17 cellular contexts compared by ENCODE assay signal in genomic region chr4:138407329-138407728, GRCh38.
DNase-seq lines count a peak whose midpoint lies in the region; ATAC-seq, FAIRE-seq and TF ChIP-seq lines count a peak whose summit lies in the region.
"Had no signal": no experiment of that assay in that cellular context is flagged by ENCODE, and none has a peak within 500 bp of the region (broad histone marks: within the 10 kb centered on the region; RNA-seq: fewer than 3 reads in every experiment).

No MANE protein-coding gene starts in this region.

- H3K27me3 Mint-ChIP-seq in nephron progenitor cell (ENCODE audit: low read depth, poor library complexity), result no peaks in the 10 kb centered on the region
- H3K27me3 Mint-ChIP-seq: CD4-positive, alpha-beta memory T cell had no signal

- no peaks in the 10 kb centered on the region for H3K36me3 ChIP-seq in BLaER1 treated with 17β-estradiol and CSF1 and Interleukin-3, amounts not matched to agents 10 nM and 100 nM
- H3K36me3 ChIP-seq in bronchial epithelial cell (ENCODE audit: control insufficient read depth, insufficient read depth, low read length), result no peaks in the 10 kb centered on the region
- H3K36me3 ChIP-seq: BE2C had no signal

- no peak for DNase-seq in HL-60 (ENCODE audit: low read depth in 1 of 2, low spot score in 1 of 2)
- peak; percentile 60 for DNase-seq in bronchial epithelial cell (ENCODE audit: low read depth)
- no peak for DNase-seq in nephron progenitor cell
- DNase-seq in NCI-H345 treated with DMSO at 0.1 percent for 48 hours (lab: John Stamatoyannopoulos, UW; ENCODE audit: unreplicated experiment), result no peak
- no peak for DNase-seq in frontal cortex (ENCODE audit: low spot score in 2 of 2)
- DNase-seq: BE2C; CD4-positive, alpha-beta memory T cell; NCI-H1436; NCI-H2029; NCI-H510A; NCI-H774; SHP77 had no signal

- no peak for FAIRE-seq in bronchial epithelial cell (lab: Jason Lieb, UNC)
- FAIRE-seq in frontal cortex (lab: Jason Lieb, UNC), result no peak
- FAIRE-seq: A204.1 had no signal

- H3K27ac ChIP-seq in BLaER1 treated with 17β-estradiol and CSF1 and Interleukin-3, amounts not matched to agents 10 nM and 100 nM, result peak overlapping the region in 10 of 11 experiments; percentile 62 to 94 (median 82); a peak in 19 of 22 replicates
- H3K27ac ChIP-seq in HL-60 (replicated peaks), result peak overlapping the region; percentile 95
- H3K27ac ChIP-seq: SK-N-MC had no signal

- H3K9me3 Mint-ChIP-seq in nephron progenitor cell, result no peaks in the 10 kb centered on the region

- no peak overlapping the region for H3K4me3 Mint-ChIP-seq in nephron progenitor cell
- H3K4me3 Mint-ChIP-seq: CD4-positive, alpha-beta memory T cell had no signal

- TF ChIP-seq CTCF in HL-60 (IDR thresholded peaks at IDR 0.05; ENCODE audit: insufficient read depth, low read length) (no peak), bronchial epithelial cell (IDR thresholded peaks at IDR 0.05; ENCODE audit: insufficient read depth, low read length, severe bottlenecking) (no peak), nephron progenitor cell (IDR thresholded peaks at IDR 0.05) (no peak)

- ATAC-seq in HG02610 (IDR thresholded peaks at IDR 0.05; ENCODE audit: unreplicated experiment) (no peak), HG03175 (IDR thresholded peaks at IDR 0.05; ENCODE audit: unreplicated experiment) (no peak)

- peaks cover 7 to 70% (median 28%) of the 10 kb centered on the region in 10 experiments; a peak in 19 of 20 replicates for H3K4me1 ChIP-seq in BLaER1 treated with 17β-estradiol and CSF1 and Interleukin-3, amounts not matched to agents 10 nM and 100 nM
- H3K4me1 ChIP-seq: BE2C had no signal

- H3K27ac Mint-ChIP-seq in nephron progenitor cell, result peak overlapping the region; percentile 1
- H3K27ac Mint-ChIP-seq: CD4-positive, alpha-beta memory T cell had no signal

- H3K9ac ChIP-seq in BLaER1 treated with 17β-estradiol and CSF1 and Interleukin-3, amounts not matched to agents 10 nM and 100 nM, result peak overlapping the region in 5 of 11 experiments; percentile 55 to 77 (median 74); a peak in 8 of 22 replicates

- no peaks in the 10 kb centered on the region for H3K27me3 ChIP-seq in BLaER1 treated with 17β-estradiol and CSF1 and Interleukin-3, amounts not matched to agents 10 nM and 100 nM
- H3K27me3 ChIP-seq in HL-60 (ENCODE audit: insufficient read depth, poor library complexity, severe bottlenecking) (no peaks in the 10 kb centered on the region), bronchial epithelial cell (ENCODE audit: control insufficient read depth, insufficient read depth, low read length) (no peaks in the 10 kb centered on the region)
- H3K27me3 ChIP-seq: BE2C had no signal

- H3K9me3 ChIP-seq in BLaER1 treated with 17β-estradiol and CSF1 and Interleukin-3, amounts not matched to agents 10 nM and 100 nM (replicated peaks in 1 of 11), result peaks cover 0 to 7% (median 0%) of the 10 kb centered on the region in 11 experiments; a peak in 3 of 22 replicates
- H3K9me3 ChIP-seq: BE2C had no signal

- H3K4me2 ChIP-seq in BLaER1 treated with 17β-estradiol and CSF1 and Interleukin-3, amounts not matched to agents 10 nM and 100 nM, result peak overlapping the region in 8 of 11 experiments; percentile 73 to 93 (median 80); a peak in 15 of 22 replicates

- no peak overlapping the region for H3K4me3 ChIP-seq in BLaER1 treated with 17β-estradiol and CSF1 and Interleukin-3, amounts not matched to agents 10 nM and 100 nM
- H3K4me3 ChIP-seq in HL-60 (replicated peaks; ENCODE audit: insufficient read depth, low read length), result no peak overlapping the region
- no peak overlapping the region for H3K4me3 ChIP-seq in bronchial epithelial cell (ENCODE audit: low read depth, low read length)
- H3K4me3 ChIP-seq: SK-N-MC had no signal

- no peaks in the 10 kb centered on the region for H3K36me3 Mint-ChIP-seq in nephron progenitor cell (ENCODE audit: low read depth)
- H3K36me3 Mint-ChIP-seq: CD4-positive, alpha-beta memory T cell had no signal

- peaks cover 16% of the 10 kb centered on the region for H3K4me1 Mint-ChIP-seq in nephron progenitor cell
- H3K4me1 Mint-ChIP-seq: CD4-positive, alpha-beta memory T cell had no signal

- H4K20me1 ChIP-seq in BLaER1 treated with 17β-estradiol and CSF1 and Interleukin-3, amounts not matched to agents 10 nM and 100 nM, result no peaks in the 10 kb centered on the region
